ENCODE assay signal across 14 cellular contexts in genomic region chr2:74036450-74037175, GRCh38. TPM values are rescaled to one million over a fixed set of nuclear protein-coding genes. Genes with fewer than 3 reads are reported as not detected.
DNase-seq lines count a peak whose midpoint lies in the region; ATAC-seq and TF ChIP-seq lines count a peak whose summit lies in the region.
"Had no signal": no experiment of that assay in that cellular context is flagged by ENCODE, and none has a peak within 500 bp of the region (broad histone marks: within the 10 kb centered on the region; RNA-seq: fewer than 3 reads in every experiment).

No MANE protein-coding gene starts in this region.

- CTCF ChIA-PET in T-cell (lab: Charles Lee) = no interaction called here

- H3K4me1 ChIP-seq in left lung = peaks cover 25 to 89% of the 10 kb centered on the region in 2 donors

- TF ChIP-seq CTCF in CD14-positive monocyte (IDR thresholded peaks at IDR 0.05) = no peak
- no peak for TF ChIP-seq CTCF in left lung (IDR thresholded peaks at IDR 0.05)

- H3K36me3 Mint-ChIP-seq in CD14-positive monocyte (peaks cover 8% of the 10 kb centered on the region in 2 donors), T-cell (no peaks in the 10 kb centered on the region)

- POLR2A ChIA-PET in T-cell (lab: Charles Lee) = no interaction called here

- no peak for DNase-seq in CD14-positive monocyte (ENCODE audit: low spot score)
- peak; percentile 71 for DNase-seq in GF-D8 (lab: John Stamatoyannopoulos, UW)
- DNase-seq in T-cell = no peak
- DNase-seq in left lung = no peak
- DNase-seq: activated CD4-positive, CD25-positive, alpha-beta regulatory T cell treated with anti-CD3 and anti-CD28 coated beads, Interleukin-2, amount 50 U/mL, for 72 hours; activated naive CD4-positive, alpha-beta T cell; H7; NCI-H226; SHP77 had no signal

- intact Hi-C loops in CD14-positive monocyte (cut with micrococcal nuclease) = loop anchor here in 1 of 2 donors (5.0 kb wide), 1 partner anchor 44 kb away; no protein-coding TSS in a partner anchor
- intact Hi-C loops in left lung (cut with DNase I) = no loop called here

- ATAC-seq in T-cell (replicated peaks in 1 of 4) (no peak), left lung (peak; percentile 8), HG03520 (IDR thresholded peaks at IDR 0.05; ENCODE audit: unreplicated experiment) (no peak), HG02798 (IDR thresholded peaks at IDR 0.05; ENCODE audit: poor library complexity, unreplicated experiment) (no peak), HG03571 (IDR thresholded peaks at IDR 0.05; ENCODE audit: unreplicated experiment) (no peak), HG03045 (IDR thresholded peaks at IDR 0.05; ENCODE audit: unreplicated experiment) (no peak)

- H3K9me3 ChIP-seq in left lung = no peaks in the 10 kb centered on the region
- H3K9me3 ChIP-seq: suprapubic skin had no signal

- H3K4me1 Mint-ChIP-seq in CD14-positive monocyte (peaks cover 94% of the 10 kb centered on the region), T-cell (peaks cover 87 to 91% (median 90%) of the 10 kb centered on the region in 3 donors)

- no peak overlapping the region for H3K4me3 ChIP-seq in left lung
- H3K4me3 ChIP-seq: suprapubic skin had no signal

- H3K36me3 ChIP-seq in left lung = no peaks in the 10 kb centered on the region
- H3K36me3 ChIP-seq: suprapubic skin had no signal

- peak overlapping the region in 1 of 2 donors; percentile 83 for H3K27ac ChIP-seq in left lung
- H3K27ac ChIP-seq: suprapubic skin had no signal

- H3K4me3 Mint-ChIP-seq in CD14-positive monocyte (no peak overlapping the region), T-cell (peak overlapping the region in 1 of 3 donors; percentile 33)

- H3K27ac Mint-ChIP-seq in CD14-positive monocyte (peak overlapping the region; percentile 87 to 96 (median 93)), T-cell (peak overlapping the region; percentile 51 to 71)

- no peaks in the 10 kb centered on the region for H3K27me3 ChIP-seq in left lung
- H3K27me3 ChIP-seq: suprapubic skin had no signal

- H3K27me3 Mint-ChIP-seq in CD14-positive monocyte (ENCODE audit: low read depth in 3 of 3) (peaks cover 0 to 3% (median 2%) of the 10 kb centered on the region in 3 donors), T-cell (no peaks in the 10 kb centered on the region)

- no peaks in the 10 kb centered on the region for H3K9me3 Mint-ChIP-seq in CD14-positive monocyte
- no peaks in the 10 kb centered on the region for H3K9me3 Mint-ChIP-seq in T-cell

RNA-seq across cellular contexts. Expression of gene TET3, which starts 51.9 kb away (rescaled TPM):
- 1 to 10 TPM in 1 of 2 donors, under 1 TPM in 1; 0.79 to 1.4 TPM for polyA plus RNA-seq in CD14-positive monocyte
- total RNA-seq in T-cell (10 to 100 TPM; 22.5 to 32.2 (median 26.8) TPM), left lung (10 to 100 TPM; 16.6 to 32.1 TPM)
